13 cellular contexts compared by ENCODE assay signal in the genomic region with DNA sequence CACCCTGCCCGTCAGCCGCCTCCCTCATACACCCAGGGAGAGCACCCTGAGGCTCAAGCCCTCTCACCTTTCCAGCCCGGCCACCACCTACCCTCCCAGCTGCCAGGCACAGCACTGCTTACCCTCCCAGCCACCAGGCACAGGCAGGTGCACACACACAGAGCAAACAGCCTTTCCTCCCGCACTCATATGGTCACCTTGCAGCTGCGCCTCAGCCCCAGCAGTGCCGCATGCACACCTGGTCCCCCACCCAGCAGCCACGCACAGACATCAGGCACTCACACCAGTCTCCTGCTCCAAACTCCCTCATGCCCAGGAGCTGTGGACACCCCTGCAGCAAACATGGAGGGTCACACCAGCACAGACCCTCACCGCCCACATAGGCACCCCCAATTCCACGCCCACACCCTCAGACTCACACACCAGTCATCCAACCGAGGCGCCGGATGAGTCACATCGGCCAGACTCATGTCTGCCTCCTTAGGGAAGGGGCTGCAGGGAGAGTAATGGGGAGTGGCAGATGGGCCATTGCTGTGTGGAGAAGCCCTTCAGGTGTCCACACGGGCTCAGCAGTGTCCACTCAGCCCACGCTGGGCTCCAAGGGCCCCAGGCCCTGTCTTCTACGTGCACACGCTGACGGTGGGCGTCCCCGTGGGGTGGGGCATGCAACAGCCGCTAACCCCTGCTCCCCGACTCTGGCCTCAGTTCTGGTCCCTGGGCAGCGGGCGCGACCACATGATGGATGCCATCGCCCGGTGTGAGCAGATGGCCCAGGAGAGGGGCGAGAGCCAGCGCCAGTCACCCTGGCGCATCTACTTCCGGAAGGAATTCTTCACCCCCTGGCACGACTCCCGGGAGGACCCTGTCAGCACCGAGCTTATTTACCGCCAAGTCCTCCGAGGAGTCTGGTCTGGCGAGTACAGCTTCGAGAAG. TPM values are rescaled to one million over a fixed set of nuclear protein-coding genes. Genes with fewer than 3 reads are reported as not detected.
DNase-seq lines count a peak whose midpoint lies in the region; ATAC-seq and TF ChIP-seq lines count a peak whose summit lies in the region.
"Had no signal": no experiment of that assay in that cellular context is flagged by ENCODE, and none has a peak within 500 bp of the region (broad histone marks: within the 10 kb centered on the region; RNA-seq: fewer than 3 reads in every experiment).

No MANE protein-coding gene starts in this region.

- peak overlapping the region; percentile 16 for H3K27ac Mint-ChIP-seq in activated CD4-positive, alpha-beta T cell treated with anti-CD3 and anti-CD28 coated beads, Interleukin-2, amount 10 ng/mL, durations not matched to agents 24 days and 14 days
- H3K27ac Mint-ChIP-seq in type B pancreatic cell: no peak overlapping the region

- no peak for TF ChIP-seq CTCF in dorsolateral prefrontal cortex (IDR thresholded peaks at IDR 0.05 in 54 of 56, conservative IDR thresholded peaks at IDR 0.05 in 2 of 56; ENCODE audit: low read depth in 1 of 56, partially characterized antibody in 56 of 56)
- TF ChIP-seq CTCF in spleen (IDR thresholded peaks at IDR 0.05 in 8 of 11, conservative IDR thresholded peaks at IDR 0.05 in 3 of 11): no peak
- TF ChIP-seq CTCF in GM20000 (IDR thresholded peaks at IDR 0.05; ENCODE audit: extremely low read depth, missing control alignments): no peak
- no peak for TF ChIP-seq CTCF in type B pancreatic cell (conservative IDR thresholded peaks at IDR 0.05)

- H3K36me3 Mint-ChIP-seq in activated CD4-positive, alpha-beta T cell treated with anti-CD3 and anti-CD28 coated beads, Interleukin-2, amount 10 ng/mL, durations not matched to agents 24 days and 14 days (ENCODE audit: low read depth): no peaks in the 10 kb centered on the region
- H3K36me3 Mint-ChIP-seq in type B pancreatic cell: no peaks in the 10 kb centered on the region

- no peaks in the 10 kb centered on the region for H3K9me3 Mint-ChIP-seq in activated CD4-positive, alpha-beta T cell treated with anti-CD3 and anti-CD28 coated beads, Interleukin-2, amount 10 ng/mL, durations not matched to agents 24 days and 14 days
- no peaks in the 10 kb centered on the region for H3K9me3 Mint-ChIP-seq in type B pancreatic cell
- H3K9me3 Mint-ChIP-seq: central memory CD8-positive, alpha-beta T cell had no signal

- peaks cover 0 to 54% (median 0%) of the 10 kb centered on the region in 6 donors for H3K36me3 ChIP-seq in spleen
- H3K36me3 ChIP-seq: heart right ventricle, tibial artery had no signal

- H3K4me1 ChIP-seq in spleen: peaks cover 0 to 81% (median 25%) of the 10 kb centered on the region in 6 donors
- H3K4me1 ChIP-seq: tibial artery had no signal

- H3K9me3 ChIP-seq in spleen: no peaks in the 10 kb centered on the region
- H3K9me3 ChIP-seq: heart right ventricle, tibial artery had no signal

- no peak for ATAC-seq in HG03460 (IDR thresholded peaks at IDR 0.05; ENCODE audit: unreplicated experiment)

- H3K4me1 Mint-ChIP-seq in activated CD4-positive, alpha-beta T cell treated with anti-CD3 and anti-CD28 coated beads, Interleukin-2, amount 10 ng/mL, durations not matched to agents 24 days and 14 days: no peaks in the 10 kb centered on the region
- H3K4me1 Mint-ChIP-seq in type B pancreatic cell (ENCODE audit: unreplicated experiment): no peaks in the 10 kb centered on the region
- H3K4me1 Mint-ChIP-seq: central memory CD8-positive, alpha-beta T cell had no signal

- no peak overlapping the region for H3K4me3 ChIP-seq in dorsolateral prefrontal cortex
- H3K4me3 ChIP-seq in spleen: no peak overlapping the region
- H3K4me3 ChIP-seq: heart right ventricle, tibial artery had no signal

- no peak overlapping the region for H3K4me3 Mint-ChIP-seq in activated CD4-positive, alpha-beta T cell treated with anti-CD3 and anti-CD28 coated beads, Interleukin-2, amount 10 ng/mL, durations not matched to agents 24 days and 14 days
- H3K4me3 Mint-ChIP-seq in type B pancreatic cell: no peak overlapping the region
- H3K4me3 Mint-ChIP-seq: central memory CD8-positive, alpha-beta T cell had no signal

- no peak for DNase-seq in activated CD4-positive, alpha-beta T cell treated with anti-CD3 and anti-CD28 coated beads, Interleukin-2, amount 10 ng/mL, durations not matched to agents 24 days and 14 days
- no peak for DNase-seq in activated CD4-positive, alpha-beta T cell treated with anti-CD3 and anti-CD28 coated beads for 4 hours
- DNase-seq in NCI-H345 (lab: John Stamatoyannopoulos, UW) (peak; percentile 19), dorsolateral prefrontal cortex (peak in 6 of 10 donors; percentile 13 to 37 (median 30)), spleen (peak; percentile 74), GM20000 (ENCODE audit: low spot score) (no peak), type B pancreatic cell (ENCODE audit: extremely low spot score, unreplicated experiment) (no peak)
- DNase-seq: heart right ventricle; stimulated activated CD4-positive, alpha-beta T cell treated with anti-CD3 and anti-CD28 coated beads, Interleukin-1b, Interleukin-23, amount 100 ng/mL, for 48 hours had no signal

- H3K27ac ChIP-seq in dorsolateral prefrontal cortex (no peak overlapping the region), spleen (no peak overlapping the region)
- H3K27ac ChIP-seq: heart right ventricle, tibial artery had no signal

- H3K27me3 ChIP-seq in dorsolateral prefrontal cortex (no peaks in the 10 kb centered on the region), spleen (replicated peaks in 1 of 7) (no peaks in the 10 kb centered on the region)

- no peaks in the 10 kb centered on the region for H3K27me3 Mint-ChIP-seq in activated CD4-positive, alpha-beta T cell treated with anti-CD3 and anti-CD28 coated beads, Interleukin-2, amount 10 ng/mL, durations not matched to agents 24 days and 14 days
- peaks cover 4% of the 10 kb centered on the region for H3K27me3 Mint-ChIP-seq in type B pancreatic cell

- intact Hi-C loops in activated CD4-positive, alpha-beta T cell treated with anti-CD3 and anti-CD28 coated beads, Interleukin-2, amount 10 ng/mL, durations not matched to agents 24 days and 14 days (cut with micrococcal nuclease): no loop called here
- intact Hi-C loops in dorsolateral prefrontal cortex (cut with DNase I) (no loop called here), spleen (cut with DNase I; ENCODE audit: low total_unique reads) (no loop called here)

- no peak for TF ChIP-seq POLR2A in spleen (IDR thresholded peaks at IDR 0.05)

- 87 to 93% (median 89%) methylated on average over 19 to 38 of the region's 38 CpGs for WGBS in spleen, 5 donors

RNA-seq across cellular contexts. Expression of a gene that starts 22.3 kb away (rescaled TPM):
- total RNA-seq in activated CD4-positive, alpha-beta T cell treated with anti-CD3 and anti-CD28 coated beads, Interleukin-2, amount 10 ng/mL, durations not matched to agents 24 days and 14 days: not detected in 2 replicates
- total RNA-seq in dorsolateral prefrontal cortex: 10 to 100 TPM in 78 of 120 experiments, 1 to 10 TPM in 41, under 1 TPM in 1; 0.72 to 27.7 (median 11.7) TPM
- total RNA-seq in spleen: under 1 TPM in 3 of 7 donors, not detected in 4; 0.22 to 0.79 (median 0.23) TPM
- polyA plus RNA-seq in spleen: 1 to 10 TPM in 1 of 3 donors, under 1 TPM in 2; 0.09 to 1.9 (median 0.26) TPM
- total RNA-seq in type B pancreatic cell (ENCODE audit: low replicate concordance): 0.19 TPM in 1 of 2 replicates, not detected in the other
- total RNA-seq: SK-MEL-5 had no signal

RNA-seq across cellular contexts. Expression of a gene that starts 51.7 kb away (rescaled TPM):
- 7.2 and 8.4 TPM in 2 replicates for total RNA-seq in activated CD4-positive, alpha-beta T cell treated with anti-CD3 and anti-CD28 coated beads, Interleukin-2, amount 10 ng/mL, durations not matched to agents 24 days and 14 days
- total RNA-seq in dorsolateral prefrontal cortex: 10 to 100 TPM in 109 of 120 experiments, 1 to 10 TPM in 11; 5.8 to 55.7 (median 18.4) TPM
- 100 to 1,000 TPM in 3 of 7 donors, 10 to 100 TPM in 4; 62.5 to 190 (median 76.3) TPM for total RNA-seq in spleen
- polyA plus RNA-seq in spleen: 100 to 1,000 TPM in 2 of 3 donors, 10 to 100 TPM in 1; 76.1 to 437 (median 328) TPM
- total RNA-seq in type B pancreatic cell (ENCODE audit: low replicate concordance): 13.1 and 20.5 TPM in 2 replicates

Comparison
In these comparisons a context has a peak if more than half of its experiments do, and no peak if none do; other contexts are left out.
1. DNase-seq: peak in NCI-H345 (single experiment), dorsolateral prefrontal cortex (6 of 10) and spleen (single experiment); none in activated CD4-positive, alpha-beta T cell treated with anti-CD3 and anti-CD28 coated beads, Interleukin-2, amount 10 ng/mL, durations not matched to agents 24 days and 14 days (single experiment), activated CD4-positive, alpha-beta T cell treated with anti-CD3 and anti-CD28 coated beads for 4 hours (0 of 2), GM20000 (single experiment) and type B pancreatic cell (single experiment).